8 cellular contexts compared by ENCODE assay signal in the genomic region with DNA sequence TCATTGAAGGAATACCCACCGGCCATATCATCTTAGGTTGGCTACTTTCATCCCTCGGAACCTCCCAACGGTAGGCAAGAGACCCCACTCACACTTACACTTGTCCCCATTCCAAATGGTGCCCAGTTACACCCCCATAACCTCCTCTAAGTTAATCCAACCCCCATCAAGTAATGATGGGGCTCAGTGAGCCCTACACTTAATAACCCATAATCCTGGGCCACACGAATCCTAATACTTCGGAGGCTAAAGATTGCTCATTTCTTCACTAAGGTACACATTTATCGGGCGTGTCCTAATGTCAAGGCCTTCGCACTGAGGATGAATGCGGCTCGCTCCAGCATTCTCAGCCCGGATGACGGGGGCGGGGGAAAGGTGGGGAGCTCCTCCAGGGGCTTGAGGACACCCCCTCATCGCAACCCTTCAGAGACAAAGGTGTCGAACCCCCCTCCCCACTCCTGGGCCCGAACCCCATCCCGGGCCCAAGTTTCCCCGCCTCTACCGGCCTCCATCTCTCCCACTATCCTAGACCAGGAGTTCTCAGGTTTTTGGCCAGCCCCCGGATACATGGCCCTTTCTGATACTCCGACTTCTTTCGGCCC. TPM values are rescaled to one million over a fixed set of nuclear protein-coding genes. Genes with fewer than 3 reads are reported as not detected.
DNase-seq lines count a peak whose midpoint lies in the region; ATAC-seq and TF ChIP-seq lines count a peak whose summit lies in the region.

No MANE protein-coding gene starts in this region.

- H3K27me3 ChIP-seq in ACC112 (ENCODE audit: insufficient read depth, low read length) (no peaks in the 10 kb centered on the region), H9 (ENCODE audit: insufficient read depth, low read length) (no peaks in the 10 kb centered on the region), right lobe of liver (no peaks in the 10 kb centered on the region)

- intact Hi-C loops in right lobe of liver (cut with DNase I), result loop anchor here (10.0 kb wide), 2 partner anchors 104 to 314 kb away; partner anchors contain the start of genes RAB13 (in 1 of the 2) and SLC27A3 (in 1 of the 2)

- no peak overlapping the region for H2BK20ac ChIP-seq in H9 (ENCODE audit: low read depth, low read length, poor library complexity, severe bottlenecking)

- H3K4me2 ChIP-seq in H9 (ENCODE audit: insufficient read depth, insufficient read length, low read length), result peak overlapping the region; percentile 83

- H3K9me3 Mint-ChIP-seq in H9, result no peaks in the 10 kb centered on the region

- peak overlapping the region; percentile 99 for H2BK120ac ChIP-seq in H9 (ENCODE audit: low read depth, low read length, poor library complexity, severe bottlenecking)

- H3K27me3 Mint-ChIP-seq in H9 (ENCODE audit: low read depth), result no peaks in the 10 kb centered on the region; the same call in 1 of the 2 replicates

- TF ChIP-seq CTCF in H9 (conservative IDR thresholded peaks at IDR 0.05) (no peak), astrocyte of the spinal cord (IDR thresholded peaks at IDR 0.05; ENCODE audit: low read depth, low read length) (no peak), right lobe of liver (IDR thresholded peaks at IDR 0.05) (no peak)

- peaks cover 31% of the 10 kb centered on the region for H3K79me2 ChIP-seq in ACC112 (ENCODE audit: control insufficient read depth, insufficient read depth, low read length, unreplicated experiment)
- peaks cover 15% of the 10 kb centered on the region for H3K79me2 ChIP-seq in H9 (ENCODE audit: insufficient read depth, low read length)

- H3K23ac ChIP-seq in H9 (ENCODE audit: insufficient read length, low read depth, low read length), result no peak overlapping the region

- H4K8ac ChIP-seq in H9 (replicated peaks; ENCODE audit: insufficient read length, low read depth, low read length), result no peak overlapping the region

- ATAC-seq in right lobe of liver (peak; percentile 13 to 29 (median 21)), GM21390 (IDR thresholded peaks at IDR 0.05; ENCODE audit: unreplicated experiment) (no peak), GM18498 (IDR thresholded peaks at IDR 0.05; ENCODE audit: unreplicated experiment) (no peak), GM19452 (IDR thresholded peaks at IDR 0.05; ENCODE audit: unreplicated experiment) (no peak)

- H3K18ac ChIP-seq in H9 (ENCODE audit: insufficient read length, low read depth, low read length), result peak overlapping the region; percentile 96

- H2AK5ac ChIP-seq in H9 (ENCODE audit: insufficient read length, low read length), result no peak overlapping the region

- no peaks in the 10 kb centered on the region for H4K20me1 ChIP-seq in H9 (ENCODE audit: control insufficient read depth, insufficient read depth, insufficient read length)

- H3K36me3 ChIP-seq in ACC112 (ENCODE audit: insufficient read depth, low read length), result peaks cover 22% of the 10 kb centered on the region
- H3K36me3 ChIP-seq in right lobe of liver, result peaks cover 8 to 34% (median 20%) of the 10 kb centered on the region in 4 donors

- peak overlapping the region; percentile 98 for H3K14ac ChIP-seq in H9 (ENCODE audit: insufficient read depth, low read length)

- TF ChIP-seq POLR2A in right lobe of liver (IDR thresholded peaks at IDR 0.05), result no peak

- H2BK15ac ChIP-seq in H9 (ENCODE audit: low read depth, low read length), result no peak overlapping the region

- no CpG with 5 or more reads among the region's 22 CpGs for WGBS in H9 (ENCODE audit: extremely low coverage, insufficient read length, low lambda C conversion rate)
- under 1% methylated on average over 22 of the region's 22 CpGs for WGBS in right lobe of liver (ENCODE audit: insufficient coverage, low coverage, low lambda C conversion rate, missing lambda C conversion rate)

- in situ Hi-C loops in astrocyte of the spinal cord (cut with HindIII; ENCODE audit: low sequenced_read_pairs), result no loop called here

- H3K36me3 Mint-ChIP-seq in H9 (ENCODE audit: insufficient read depth in 1 of 3, low read depth in 3 of 3), result peaks cover 0 to 50% (median 47%) of the 10 kb centered on the region in 3 experiments; a peak in 4 of 7 replicates

- no peak overlapping the region for H4K5ac ChIP-seq in H9 (ENCODE audit: insufficient read length, low read depth, low read length)

- peak overlapping the region; percentile 97 for H3K9ac ChIP-seq in H9 (ENCODE audit: extremely low read depth, insufficient read length, low read length)

- H3K4me1 Mint-ChIP-seq in H9, result peaks cover 9 to 12% of the 10 kb centered on the region in 2 experiments; a peak in 3 of 4 replicates

- peak overlapping the region; percentile 70 for H2BK12ac ChIP-seq in H9 (ENCODE audit: insufficient read length, low read depth, low read length)

- H3T11ph ChIP-seq in H9 (ENCODE audit: low read length), result peak overlapping the region; percentile 89

- H3K4ac ChIP-seq in H9 (ENCODE audit: low read depth, low read length), result peak overlapping the region; percentile 95

- peak overlapping the region; percentile 96 for H4K91ac ChIP-seq in H9 (ENCODE audit: insufficient read length, low read depth, low read length)

- H2AFZ ChIP-seq in ACC112 (ENCODE audit: low read length, unreplicated experiment) (peak overlapping the region; percentile 61), H9 (ENCODE audit: low read length) (no peak overlapping the region)

- DNase-seq in H9 (no peak), astrocyte of the spinal cord (ENCODE audit: low read depth, low spot score) (no peak), right lobe of liver (peak in 2 of 3 donors; percentile 33 to 59), AG08396 (ENCODE audit: low spot score) (no peak)

- no peak overlapping the region for H3K4me3 Mint-ChIP-seq in H9

- H3K23me2 ChIP-seq in H9 (ENCODE audit: insufficient read length, low read depth, low read length, poor library complexity, severe bottlenecking), result peaks cover 11% of the 10 kb centered on the region

- no peak overlapping the region for H2BK5ac ChIP-seq in H9 (ENCODE audit: insufficient read length, low read length)

- H3K79me1 ChIP-seq in H9 (ENCODE audit: insufficient read depth, low read depth, low read length, poor library complexity, severe bottlenecking), result peaks cover 17% of the 10 kb centered on the region

- peak overlapping the region; percentile 64; the same call in 1 of the 2 replicates for H3K27ac ChIP-seq in ACC112 (ENCODE audit: low read depth, low read length)
- H3K27ac ChIP-seq in H9 (ENCODE audit: insufficient read length, low read depth, low read length), result no peak overlapping the region
- H3K27ac ChIP-seq in right lobe of liver, result peak overlapping the region; percentile 6 to 67 (median 59)

- peak overlapping the region; percentile 20 for H3K56ac ChIP-seq in H9 (ENCODE audit: insufficient read length, low read depth, low read length)

- H3K9me3 ChIP-seq in H9 (ENCODE audit: control insufficient read depth, low read depth, low read length) (no peaks in the 10 kb centered on the region), right lobe of liver (no peaks in the 10 kb centered on the region)

- peak overlapping the region in 1 of 3 experiments; percentile 59; a peak in 1 of 7 replicates for H3K27ac Mint-ChIP-seq in H9

- H3K4me1 ChIP-seq in ACC112 (ENCODE audit: control insufficient read depth, insufficient read depth, low read length, unreplicated experiment), result peaks cover 8% of the 10 kb centered on the region
- no peaks in the 10 kb centered on the region for H3K4me1 ChIP-seq in H9 (ENCODE audit: insufficient read depth, low read length)
- H3K4me1 ChIP-seq in right lobe of liver, result peaks cover 0 to 24% (median 7%) of the 10 kb centered on the region in 4 donors

- peak overlapping the region; percentile 94 for H3K4me3 ChIP-seq in ACC112 (ENCODE audit: low read depth, low read length)
- peak overlapping the region; percentile 99 for H3K4me3 ChIP-seq in astrocyte of the spinal cord (ENCODE audit: low read depth, low read length)
- peak overlapping the region; percentile 63 to 86 (median 64) for H3K4me3 ChIP-seq in right lobe of liver

RNA-seq across cellular contexts. Expression of gene ILF2, which starts 0.4 kb away (rescaled TPM):
- total RNA-seq in H9 (2021) (357 and 362 TPM in 2 replicates), right lobe of liver (10 to 100 TPM; 30.2 to 55.9 (median 38.7) TPM)

RNA-seq across cellular contexts. Expression of gene NPR1, which starts 8.1 kb away (rescaled TPM):
- total RNA-seq in H9 (2021) (8.6 and 8.9 TPM in 2 replicates), right lobe of liver (10 to 100 TPM in 1 of 6 experiments, 1 to 10 TPM in 5; 5.0 to 14.4 (median 5.7) TPM)

RNA-seq across cellular contexts. Expression of gene SNAPIN, which starts 11.9 kb away (rescaled TPM):
- total RNA-seq in H9 (2021) (29.0 and 29.5 TPM in 2 replicates), right lobe of liver (10 to 100 TPM; 14.6 to 33.2 (median 18.0) TPM)

RNA-seq across cellular contexts. Expression of gene CHTOP, which starts 36.5 kb away (rescaled TPM):
- total RNA-seq in H9 (2021) (126 and 129 TPM in 2 replicates), right lobe of liver (10 to 100 TPM; 21.9 to 29.7 (median 26.0) TPM)

RNA-seq across cellular contexts. Expression of gene S100A1, which starts 42.1 kb away (rescaled TPM):
- 1.1 TPM in 1 of 2 replicates, not detected in the other for total RNA-seq in H9 (2021)
- 1 to 10 TPM in 3 of 6 experiments, under 1 TPM in 3; 0.40 to 2.1 (median 1.0) TPM for total RNA-seq in right lobe of liver

Comparison
In these comparisons a context has a peak if more than half of its experiments do, and no peak if none do; other contexts are left out.
1. DNase-seq: peak in right lobe of liver (2 of 3); none in H9 (single experiment), astrocyte of the spinal cord (single experiment) and AG08396 (single experiment).
2. ATAC-seq: peak in right lobe of liver (4 of 4); none in GM21390 (single experiment), GM18498 (single experiment) and GM19452 (single experiment).
3. Peak in every context shown above with its lines, with median percentiles within 50 percentile points of each other: H3K4me3 ChIP-seq.